In genomic region chr2:121382744-121383143, GRCh38 we compare ENCODE assay signal across 11 cellular contexts.
DNase-seq lines count a peak whose midpoint lies in the region; ATAC-seq and TF ChIP-seq lines count a peak whose summit lies in the region.
"Had no signal": no experiment of that assay in that cellular context is flagged by ENCODE, and none has a peak within 500 bp of the region (broad histone marks: within the 10 kb centered on the region; RNA-seq: fewer than 3 reads in every experiment).

No MANE protein-coding gene starts in this region.

- TF ChIP-seq CTCF in GM12864 (IDR thresholded peaks at IDR 0.05; ENCODE audit: low read depth, low read length, missing control alignments) = peak; percentile 14
- TF ChIP-seq CTCF in choroid plexus epithelial cell (conservative IDR thresholded peaks at IDR 0.05; ENCODE audit: low read depth, low read length) = peak; percentile 53
- TF ChIP-seq CTCF in neural progenitor cell (IDR thresholded peaks at IDR 0.05) = no peak

- H3K4me1 ChIP-seq in neural progenitor cell = peaks cover 8% of the 10 kb centered on the region

- peaks cover 29% of the 10 kb centered on the region for H3K36me3 Mint-ChIP-seq in neural progenitor cell

- H3F3A ChIP-seq in neural progenitor cell (ENCODE audit: low read depth) = no peaks in the 10 kb centered on the region

- no peak overlapping the region for H3K9ac ChIP-seq in neural progenitor cell

- H3K4me1 Mint-ChIP-seq in neural progenitor cell = no peaks in the 10 kb centered on the region
- H3K4me1 Mint-ChIP-seq: activated T-helper 17 cell treated with anti-CD3 and anti-CD28 coated beads, Interleukin-2, amount 50 U/mL, for 72 hours had no signal

- no peaks in the 10 kb centered on the region for H3K79me2 ChIP-seq in neural progenitor cell (ENCODE audit: low read depth)

- peaks cover 3% of the 10 kb centered on the region for H4K20me1 ChIP-seq in neural progenitor cell (ENCODE audit: low read depth)

- H3K36me3 ChIP-seq in neural progenitor cell = peaks cover 23% of the 10 kb centered on the region

- no peak for ATAC-seq in HG02840 (IDR thresholded peaks at IDR 0.05; ENCODE audit: low FRiP score, unreplicated experiment)
- ATAC-seq: activated T-helper 17 cell treated with anti-CD3 and anti-CD28 coated beads, Interleukin-2, amount 50 U/mL, for 72 hours; sciatic nerve had no signal

- no peak overlapping the region for H3K4me2 ChIP-seq in neural progenitor cell

- no peak overlapping the region for H3K27ac ChIP-seq in neural progenitor cell

- no peak overlapping the region for H2AFZ ChIP-seq in neural progenitor cell (replicated peaks)

- H3K27ac Mint-ChIP-seq in neural progenitor cell = no peak overlapping the region
- H3K27ac Mint-ChIP-seq: activated T-helper 17 cell treated with anti-CD3 and anti-CD28 coated beads, Interleukin-2, amount 50 U/mL, for 72 hours had no signal

- DNase-seq in GM12864 (ENCODE audit: low read depth) = no peak
- DNase-seq in HuH-7 (ENCODE audit: low spot score) = peak; percentile 11
- DNase-seq in choroid plexus epithelial cell (ENCODE audit: low read depth) = peak; percentile 46
- peak; percentile 7 for DNase-seq in neural progenitor cell (ENCODE audit: low spot score)
- DNase-seq in stimulated activated CD4-positive, alpha-beta T cell treated with anti-CD3 and anti-CD28 coated beads, Interleukin-2, amount 100 ng/mL, for 48 hours = no peak
- DNase-seq in NCI-H2196 (lab: John Stamatoyannopoulos, UW; ENCODE audit: unreplicated experiment) = no peak
- DNase-seq: erythroblast, NCI-H1436 treated with DMSO at 0.1 percent for 48 hours had no signal

- H3K9me3 ChIP-seq in neural progenitor cell (ENCODE audit: low read depth) = no peaks in the 10 kb centered on the region

- H3K27me3 ChIP-seq in neural progenitor cell = no peaks in the 10 kb centered on the region

- H3K4me3 Mint-ChIP-seq in neural progenitor cell = no peak overlapping the region
- H3K4me3 Mint-ChIP-seq: activated T-helper 17 cell treated with anti-CD3 and anti-CD28 coated beads, Interleukin-2, amount 50 U/mL, for 72 hours had no signal

- H3K27me3 Mint-ChIP-seq in neural progenitor cell (ENCODE audit: insufficient read depth, low read depth) = no peaks in the 10 kb centered on the region
- H3K27me3 Mint-ChIP-seq: activated T-helper 17 cell treated with anti-CD3 and anti-CD28 coated beads, Interleukin-2, amount 50 U/mL, for 72 hours had no signal

- no peaks in the 10 kb centered on the region for H3K9me3 Mint-ChIP-seq in neural progenitor cell
- H3K9me3 Mint-ChIP-seq: activated T-helper 17 cell treated with anti-CD3 and anti-CD28 coated beads, Interleukin-2, amount 50 U/mL, for 72 hours had no signal

- H3K4me3 ChIP-seq in GM12864 (ENCODE audit: low read depth, low read length) (no peak overlapping the region), choroid plexus epithelial cell (ENCODE audit: low read depth, low read length) (no peak overlapping the region), neural progenitor cell (no peak overlapping the region)

Comparison
In these comparisons a context has a peak if more than half of its experiments do, and no peak if none do; other contexts are left out.
1. DNase-seq: peak in HuH-7 (single experiment), choroid plexus epithelial cell (single experiment) and neural progenitor cell (single experiment); none in GM12864 (single experiment), stimulated activated CD4-positive, alpha-beta T cell treated with anti-CD3 and anti-CD28 coated beads, Interleukin-2, amount 100 ng/mL, for 48 hours (0 of 2) and NCI-H2196 (single experiment).